17 cellular contexts compared by ENCODE assay signal in the genomic region with DNA sequence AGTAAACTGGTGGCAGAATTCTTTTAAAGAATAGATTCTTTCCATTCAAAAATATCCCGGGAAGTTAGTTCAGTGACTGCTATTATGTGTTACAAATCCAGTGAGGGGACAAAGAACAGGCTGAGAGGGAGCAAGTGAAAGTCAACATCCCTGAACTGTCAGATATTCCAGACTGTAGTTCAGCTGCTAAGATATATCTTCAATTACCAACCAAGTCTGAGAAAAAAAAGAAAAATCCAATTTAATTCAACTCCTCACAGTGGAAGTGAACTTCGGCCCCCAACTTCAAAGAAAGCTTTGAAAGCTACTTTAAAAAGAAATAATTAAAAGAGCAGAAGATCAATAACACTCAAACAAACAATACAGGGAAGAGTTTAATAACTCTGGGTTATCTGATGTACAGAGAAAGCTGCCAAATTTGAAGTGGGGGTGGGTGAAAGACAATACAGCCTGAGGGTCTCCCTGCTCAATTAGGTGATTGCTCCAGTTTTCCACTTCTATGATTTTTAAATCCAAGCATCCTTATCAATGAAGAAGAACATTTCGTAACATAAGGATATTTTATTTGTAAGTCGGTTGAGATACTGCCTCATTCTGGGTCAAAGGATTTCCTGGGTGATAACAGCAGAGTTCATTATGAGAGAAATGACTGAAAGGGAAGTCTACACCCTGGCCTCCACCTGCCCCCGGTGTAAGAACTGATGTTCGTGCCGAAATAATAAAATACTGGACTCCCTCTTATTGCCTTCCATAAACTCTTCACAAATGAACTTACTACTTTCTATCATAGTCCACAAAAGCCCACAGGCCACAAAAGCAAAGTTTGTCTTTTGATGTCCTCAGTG.
DNase-seq lines count a peak whose midpoint lies in the region; ATAC-seq, FAIRE-seq and TF ChIP-seq lines count a peak whose summit lies in the region.
"Had no signal": no experiment of that assay in that cellular context is flagged by ENCODE, and none has a peak within 500 bp of the region (broad histone marks: within the 10 kb centered on the region; RNA-seq: fewer than 3 reads in every experiment).

No MANE protein-coding gene starts in this region.

- no peak for TF ChIP-seq POLR2A in HepG2 (IDR thresholded peaks at IDR 0.05; ENCODE audit: insufficient read depth in 1 of 2, low read depth in 2 of 2, low read length in 2 of 2)

- H3K27ac Mint-ChIP-seq in activated CD4-positive, alpha-beta memory T cell treated with anti-CD3 and anti-CD28 coated beads, Interleukin-2, amount 10 ng/mL, durations not matched to agents 7 days and 5 days = no peak overlapping the region
- H3K27ac Mint-ChIP-seq: CD8-positive, alpha-beta memory T cell had no signal

- H3K27ac ChIP-seq in cardiac muscle cell = peak overlapping the region; percentile 54
- no peak overlapping the region for H3K27ac ChIP-seq in right cardiac atrium (ENCODE audit: low read length)
- no peak overlapping the region for H3K27ac ChIP-seq in HepG2 (ENCODE audit: extremely low read length, insufficient read depth, low read length)
- H3K27ac ChIP-seq: 22Rv1, BLaER1, GM23248 had no signal

- WGBS in right cardiac atrium = 84% methylated on average over 7 of the region's 7 CpGs
- 27% methylated on average over 7 of the region's 7 CpGs for WGBS in HepG2 (ENCODE audit: low lambda C conversion rate)

- POLR2A ChIA-PET in HepG2 (lab: Yijun Ruan, JAX) = no interaction called here
- POLR2A ChIA-PET in activated CD4-positive, alpha-beta memory T cell treated with anti-CD3 and anti-CD28 coated beads, Interleukin-2, amount 10 ng/mL, durations not matched to agents 7 days and 5 days (lab: Charles Lee) = no interaction called here

- H3K9me3 ChIP-seq in cardiac muscle cell (ENCODE audit: low read depth) (no peaks in the 10 kb centered on the region), right cardiac atrium (ENCODE audit: control insufficient read depth, low read length) (no peaks in the 10 kb centered on the region), HepG2 (ENCODE audit: low read length) (no peaks in the 10 kb centered on the region), neuron (ENCODE audit: low read length) (no peaks in the 10 kb centered on the region)
- H3K9me3 ChIP-seq: BLaER1 had no signal

- no peaks in the 10 kb centered on the region for H3K4me1 Mint-ChIP-seq in activated CD4-positive, alpha-beta memory T cell treated with anti-CD3 and anti-CD28 coated beads, Interleukin-2, amount 10 ng/mL, durations not matched to agents 7 days and 5 days
- H3K4me1 Mint-ChIP-seq: CD8-positive, alpha-beta memory T cell; IgD-negative memory B cell had no signal

- TF ChIP-seq RAD21 in HepG2 (CRISPR knock-in tag; IDR thresholded peaks at IDR 0.05) = no peak

- no peaks in the 10 kb centered on the region for H4K20me1 ChIP-seq in HepG2 (ENCODE audit: insufficient read depth, low read length)
- H4K20me1 ChIP-seq: BLaER1 had no signal

- in situ Hi-C loops in HepG2 (cut with HindIII; ENCODE audit: extremely low pct_ligation_motif_present, low pct_unique_long_range_greater_than_20kb) = no loop called here

- BruUV-seq in HepG2 (replicated peaks; lab: Mats Ljungman, UMichigan) = no TSS peak

- no peaks in the 10 kb centered on the region for H3K36me3 Mint-ChIP-seq in activated CD4-positive, alpha-beta memory T cell treated with anti-CD3 and anti-CD28 coated beads, Interleukin-2, amount 10 ng/mL, durations not matched to agents 7 days and 5 days (ENCODE audit: low read depth)
- H3K36me3 Mint-ChIP-seq: CD8-positive, alpha-beta memory T cell; IgD-negative memory B cell had no signal

- H3K27me3 ChIP-seq in cardiac muscle cell (no peaks in the 10 kb centered on the region), right cardiac atrium (ENCODE audit: control insufficient read depth, insufficient read depth) (no peaks in the 10 kb centered on the region), HepG2 (ENCODE audit: control insufficient read depth in 1 of 2, insufficient read depth in 2 of 2, low read length in 2 of 2) (no peaks in the 10 kb centered on the region), neuron (ENCODE audit: insufficient read depth, low read length) (no peaks in the 10 kb centered on the region)
- H3K27me3 ChIP-seq: BLaER1 had no signal

- H3K4me3 Mint-ChIP-seq in activated CD4-positive, alpha-beta memory T cell treated with anti-CD3 and anti-CD28 coated beads, Interleukin-2, amount 10 ng/mL, durations not matched to agents 7 days and 5 days = no peak overlapping the region
- H3K4me3 Mint-ChIP-seq: CD8-positive, alpha-beta memory T cell; IgD-negative memory B cell had no signal

- H3K36me3 ChIP-seq in cardiac muscle cell (no peaks in the 10 kb centered on the region), HepG2 (replicated peaks in 1 of 2; ENCODE audit: control insufficient read depth in 1 of 2, insufficient read depth in 2 of 2, low read length in 2 of 2) (no peaks in the 10 kb centered on the region), neuron (ENCODE audit: insufficient read depth, low read length) (no peaks in the 10 kb centered on the region)
- H3K36me3 ChIP-seq: BLaER1 had no signal

- peaks cover 24% of the 10 kb centered on the region for H3K4me1 ChIP-seq in cardiac muscle cell (ENCODE audit: low read depth)
- no peaks in the 10 kb centered on the region for H3K4me1 ChIP-seq in right cardiac atrium (ENCODE audit: control insufficient read depth, insufficient read depth, low read length)
- H3K4me1 ChIP-seq in HepG2 (ENCODE audit: insufficient read depth, low read length) = peaks cover 29% of the 10 kb centered on the region
- H3K4me1 ChIP-seq in neuron (ENCODE audit: insufficient read depth, low read length) = peaks cover 6% of the 10 kb centered on the region
- H3K4me1 ChIP-seq: BLaER1 had no signal

- peak overlapping the region; percentile 39; the same call in 1 of the 2 replicates for H3K4me2 ChIP-seq in HepG2 (ENCODE audit: low read depth, low read length)
- H3K4me2 ChIP-seq: BLaER1 had no signal

- no peak for TF ChIP-seq CTCF in cardiac muscle cell (IDR thresholded peaks at IDR 0.05; ENCODE audit: low read depth, low read length)
- no peak for TF ChIP-seq CTCF in HepG2 (CRISPR knock-in tag; IDR thresholded peaks at IDR 0.05)

- no peak overlapping the region for H3K9ac ChIP-seq in HepG2 (ENCODE audit: insufficient read depth, low read depth, low read length)
- H3K9ac ChIP-seq: BLaER1, GM23248 had no signal

- peak in 1 of 2 donors; percentile 23 for DNase-seq in cardiac muscle cell (ENCODE audit: low read depth in 1 of 2, low spot score in 1 of 2)
- DNase-seq in right cardiac atrium = no peak
- DNase-seq in HepG2 (ENCODE audit: low spot score) = peak; percentile 11
- DNase-seq in activated CD4-positive, alpha-beta memory T cell treated with anti-CD3 and anti-CD28 coated beads, Interleukin-2, amount 10 ng/mL, durations not matched to agents 7 days and 5 days = no peak
- no peak for DNase-seq in NCI-H1417 (lab: John Stamatoyannopoulos, UW)
- no peak for DNase-seq in middle frontal gyrus (ENCODE audit: extremely low spot score, low spot score)
- DNase-seq: CD8-positive, alpha-beta memory T cell; DMS53; GF-D8; GM23248 had no signal

- TF ChIP-seq EP300 in HepG2 (IDR thresholded peaks at IDR 0.05; ENCODE audit: low read depth in 2 of 2, low read length in 2 of 2) (no peak), HepG2 (CRISPR knock-in tag; IDR thresholded peaks at IDR 0.05; ENCODE audit: borderline replicate concordance) (no peak)

- ATAC-seq in right cardiac atrium (no peak), HepG2 (peak; percentile 93), GM21723 (IDR thresholded peaks at IDR 0.05; ENCODE audit: unreplicated experiment) (no peak)
- ATAC-seq: HCT116 had no signal

- no peaks in the 10 kb centered on the region for H3K79me2 ChIP-seq in HepG2 (ENCODE audit: insufficient read depth, low read length)

- H3K27me3 Mint-ChIP-seq in activated CD4-positive, alpha-beta memory T cell treated with anti-CD3 and anti-CD28 coated beads, Interleukin-2, amount 10 ng/mL, durations not matched to agents 7 days and 5 days = no peaks in the 10 kb centered on the region

- H3K9me3 Mint-ChIP-seq in activated CD4-positive, alpha-beta memory T cell treated with anti-CD3 and anti-CD28 coated beads, Interleukin-2, amount 10 ng/mL, durations not matched to agents 7 days and 5 days = no peaks in the 10 kb centered on the region
- H3K9me3 Mint-ChIP-seq: CD8-positive, alpha-beta memory T cell; IgD-negative memory B cell had no signal

- FAIRE-seq in HepG2 (lab: Jason Lieb, UNC) = no peak
- FAIRE-seq: H54 had no signal

- H3K4me3 ChIP-seq in cardiac muscle cell = no peak overlapping the region
- no peak overlapping the region for H3K4me3 ChIP-seq in right cardiac atrium (ENCODE audit: low read length)
- no peak overlapping the region for H3K4me3 ChIP-seq in HepG2 (replicated peaks in 1 of 3; ENCODE audit: insufficient read depth in 1 of 3, low read depth in 2 of 3, low read length in 3 of 3)
- no peak overlapping the region for H3K4me3 ChIP-seq in neuron (ENCODE audit: low read length)
- H3K4me3 ChIP-seq: BLaER1, GM23248 had no signal

- intact Hi-C loops in right cardiac atrium (cut with DNase I) (no loop called here), HepG2 (cut with micrococcal nuclease; ENCODE audit: unreplicated experiment) (no loop called here)

- H2AFZ ChIP-seq in HepG2 (ENCODE audit: low read length) (no peak overlapping the region), neuron (ENCODE audit: low read depth, low read length) (peak overlapping the region; percentile 47)
- H2AFZ ChIP-seq: GM23248 had no signal

- CTCF ChIA-PET in HepG2 (lab: Yijun Ruan, JAX; ENCODE audit: low intra/inter-chr PET ratio, low total read pairs) = no interaction called here
- CTCF ChIA-PET in activated CD4-positive, alpha-beta memory T cell treated with anti-CD3 and anti-CD28 coated beads, Interleukin-2, amount 10 ng/mL, durations not matched to agents 7 days and 5 days (lab: Charles Lee) = interaction anchor here (1.4 kb wide), 1 partner anchor 27 kb away, joined by 3 read pairs; no protein-coding TSS in a partner anchor

TF ChIP-seq in HepG2, 621 proteins besides CTCF, POLR2A, EP300 and RAD21:
- TF ChIP-seq NFIC (IDR thresholded peaks at IDR 0.05; ENCODE audit: low read length) (peak; percentile 44; the same call in 1 of the 2 replicates), TCF7 (IDR thresholded peaks at IDR 0.05; ENCODE audit: low read depth) (peak; percentile 52; the same call in 1 of the 2 replicates), SRSF4 (IDR thresholded peaks at IDR 0.05; ENCODE audit: low read depth, low read length, poor library complexity, severe bottlenecking) (no peak), SOX6 (IDR thresholded peaks at IDR 0.05) (no peak), SOX6 (CRISPR knock-in tag; IDR thresholded peaks at IDR 0.05) (peak; percentile 38; the same call in 1 of the 2 replicates)
- TF ChIP-seq, protein P1, sequence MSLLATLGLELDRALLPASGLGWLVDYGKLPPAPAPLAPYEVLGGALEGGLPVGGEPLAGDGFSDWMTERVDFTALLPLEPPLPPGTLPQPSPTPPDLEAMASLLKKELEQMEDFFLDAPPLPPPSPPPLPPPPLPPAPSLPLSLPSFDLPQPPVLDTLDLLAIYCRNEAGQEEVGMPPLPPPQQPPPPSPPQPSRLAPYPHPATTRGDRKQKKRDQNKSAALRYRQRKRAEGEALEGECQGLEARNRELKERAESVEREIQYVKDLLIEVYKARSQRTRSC (CRISPR knock-in tag; IDR thresholded peaks at IDR 0.05; ENCODE audit: low read depth) = no peak
